ENCODE assay signal across 19 cellular contexts in genomic region chr2:24791452-24791851, GRCh38. TPM values are rescaled to one million over a fixed set of nuclear protein-coding genes. Genes with fewer than 3 reads are reported as not detected.
A peak's percentile ranks its signal among the peaks of the same experiment; 100 is the strongest.
DNase-seq lines count a peak whose midpoint lies in the region; ATAC-seq lines count a peak whose summit lies in the region.
"Had no signal": no experiment of that assay in that cellular context is flagged by ENCODE, and none has a peak within 500 bp of the region (broad histone marks: within the 10 kb centered on the region; RNA-seq: fewer than 3 reads in every experiment).

No MANE protein-coding gene starts in this region.

- no peak overlapping the region for H3K18ac ChIP-seq in mesendoderm (ENCODE audit: low read length)

- H3K27ac ChIP-seq in HUES6 (ENCODE audit: low read depth, low read length), result no peak overlapping the region
- 0 out of 2 replicates have a peak overlapping the region, but pooled peaks have one; percentile 35 for H3K27ac ChIP-seq in SK-N-MC
- H3K27ac ChIP-seq in mesendoderm (ENCODE audit: low read depth, low read length), result no peak overlapping the region
- H3K27ac ChIP-seq in aorta (ENCODE audit: low read depth in 1 of 2, low read length in 2 of 2), result no peak overlapping the region
- H3K27ac ChIP-seq: gastroesophageal sphincter had no signal

- peak overlapping the region; percentile 40 for H3K4ac ChIP-seq in mesendoderm (ENCODE audit: low read depth, low read length)

- no peak overlapping the region for H4K8ac ChIP-seq in mesendoderm (ENCODE audit: low read depth, low read length)

- H4K5ac ChIP-seq in mesendoderm (ENCODE audit: low read length), result peak overlapping the region; percentile 41

- H2BK5ac ChIP-seq in mesendoderm (ENCODE audit: low read length), result no peak overlapping the region

- ATAC-seq in HG03280 (IDR thresholded peaks at IDR 0.05; ENCODE audit: unreplicated experiment) (no peak), aorta (ENCODE audit: low FRiP score) (no peak)
- ATAC-seq: esophagus mucosa, gastroesophageal sphincter had no signal

- H3K23ac ChIP-seq in mesendoderm (ENCODE audit: low read length), result no peak overlapping the region

- no peak overlapping the region for H2AK5ac ChIP-seq in mesendoderm (ENCODE audit: low read length)

- peaks cover 26% of the 10 kb centered on the region for H3K79me2 ChIP-seq in mesendoderm (ENCODE audit: control insufficient read depth, insufficient read depth, low read length)

- intact Hi-C loops in aorta (cut with DNase I), result loop anchor here in 1 of 2 donors (5.0 kb wide), 1 partner anchor 299 kb away; the partner anchor contains the start of gene NCOA1

- peak overlapping the region; percentile 30; the same call in 1 of the 2 replicates for H3K4me3 ChIP-seq in HUES6 (ENCODE audit: low read depth, low read length)
- H3K4me3 ChIP-seq in SK-N-MC, result no peak overlapping the region
- H3K4me3 ChIP-seq in mesendoderm (ENCODE audit: low read length), result no peak overlapping the region
- H3K4me3 ChIP-seq in aorta (ENCODE audit: low read length in 2 of 2), result no peak overlapping the region
- H3K4me3 ChIP-seq: gastroesophageal sphincter had no signal

- DNase-seq in NCI-H2227 treated with DMSO at 0.1 percent for 48 hours (lab: John Stamatoyannopoulos, UW) (peak; percentile 35), NCI-H2227 (lab: John Stamatoyannopoulos, UW; ENCODE audit: unreplicated experiment) (no peak), SK-N-MC (ENCODE audit: low read depth, low spot score) (no peak), mesendoderm (no peak), middle frontal gyrus (ENCODE audit: extremely low spot score, low spot score) (no peak), aorta (no peak)
- DNase-seq: activated CD4-positive, alpha-beta T cell treated with anti-CD3 and anti-CD28 coated beads, Interleukin-2, amount 50 U/mL, for 4 hours; activated naive CD4-positive, alpha-beta T cell; activated T-cell treated with anti-CD3 and anti-CD28 coated beads, Interleukin-2, amount 50 U/mL, for 1 hour; cerebellar nuclear complex; DMS 273 treated with DMSO at 0.1 percent for 48 hours; effector CD4-positive, alpha-beta T cell; small intestine; stimulated activated CD4-positive, alpha-beta T cell treated with anti-CD3 and anti-CD28 coated beads, Interleukin-4, amount 100 ng/mL, for 1 hour had no signal

- peaks cover 29% of the 10 kb centered on the region for H3K4me1 ChIP-seq in HUES6 (ENCODE audit: control insufficient read depth, insufficient read depth, low read length)
- peaks cover 3% of the 10 kb centered on the region for H3K4me1 ChIP-seq in mesendoderm (ENCODE audit: control insufficient read depth, low read depth, low read length)
- H3K4me1 ChIP-seq in aorta (ENCODE audit: control insufficient read depth in 1 of 2, insufficient read depth in 2 of 2, low read length in 2 of 2), result no peaks in the 10 kb centered on the region
- H3K4me1 ChIP-seq: BE2C had no signal

- H3K27me3 ChIP-seq in HUES6 (ENCODE audit: control insufficient read depth, insufficient read depth, low read length), result no peaks in the 10 kb centered on the region
- H3K27me3 ChIP-seq in mesendoderm (ENCODE audit: insufficient read depth, low read length, poor library complexity), result no peaks in the 10 kb centered on the region
- no peaks in the 10 kb centered on the region for H3K27me3 ChIP-seq in aorta (ENCODE audit: control insufficient read depth in 1 of 2, insufficient read depth in 2 of 2, low read length in 1 of 2)
- H3K27me3 ChIP-seq: BE2C, gastroesophageal sphincter had no signal

- no peak overlapping the region for H3K4me2 ChIP-seq in mesendoderm (ENCODE audit: low read length)

- H3K36me3 ChIP-seq in HUES6 (ENCODE audit: control insufficient read depth, insufficient read depth, low read length) (peaks cover 19% of the 10 kb centered on the region), SK-N-MC (ENCODE audit: insufficient read depth, low read length) (peaks cover 16% of the 10 kb centered on the region), mesendoderm (ENCODE audit: control insufficient read depth, insufficient read depth, low read length) (no peaks in the 10 kb centered on the region), aorta (ENCODE audit: control insufficient read depth in 1 of 2, insufficient read depth in 2 of 2, low read length in 1 of 2) (no peaks in the 10 kb centered on the region)
- H3K36me3 ChIP-seq: gastroesophageal sphincter had no signal

- H3K79me1 ChIP-seq in mesendoderm (ENCODE audit: low read length), result peaks cover 3% of the 10 kb centered on the region

- H3K9ac ChIP-seq in HUES6 (ENCODE audit: low read length) (no peak overlapping the region), SK-N-MC (ENCODE audit: insufficient read length) (no peak overlapping the region), mesendoderm (ENCODE audit: low read length) (peak overlapping the region; percentile 6)

- peak overlapping the region; percentile 71 for H3K56ac ChIP-seq in mesendoderm (ENCODE audit: low read length)

- no peak overlapping the region for H2BK15ac ChIP-seq in mesendoderm (replicated peaks; ENCODE audit: low read depth)

- H2BK120ac ChIP-seq in mesendoderm (ENCODE audit: low read depth, low read length), result no peak overlapping the region

- H3K9me3 ChIP-seq in HUES6 (ENCODE audit: control insufficient read depth, insufficient read depth, low read depth, low read length) (no peaks in the 10 kb centered on the region), SK-N-MC (ENCODE audit: low read depth, low read length) (no peaks in the 10 kb centered on the region), aorta (ENCODE audit: control insufficient read depth, low read length) (no peaks in the 10 kb centered on the region)
- H3K9me3 ChIP-seq: BE2C, gastroesophageal sphincter had no signal

- no CpG with 5 or more reads among the region's 5 CpGs for WGBS in mesendoderm (ENCODE audit: extremely low coverage, insufficient coverage, low lambda C conversion rate)
- 93 to 97% methylated on average over 5 of the region's 5 CpGs for WGBS in aorta, 2 donors

RNA-seq across cellular contexts. Expression of gene PTRHD1, which starts 1.7 kb away (rescaled TPM):
- 91.1 TPM for polyA plus RNA-seq in mesendoderm (2013, experiment 1 of 2)
- polyA plus RNA-seq in mesendoderm (2013, experiment 2 of 2), result 89.8 TPM
- total RNA-seq in aorta, result 10 to 100 TPM in 1 of 2 donors, 1 to 10 TPM in 1; 8.5 to 16.9 TPM
- 10 to 100 TPM; 17.7 to 19.2 TPM for polyA plus RNA-seq in aorta

RNA-seq across cellular contexts. Expression of gene CENPO, which starts 1.8 kb away (rescaled TPM):
- 36.1 TPM for polyA plus RNA-seq in mesendoderm (2013, experiment 1 of 2)
- polyA plus RNA-seq in mesendoderm (2013, experiment 2 of 2), result 36.9 TPM
- 1 to 10 TPM; 3.6 to 4.0 TPM for total RNA-seq in aorta
- polyA plus RNA-seq in aorta, result 1 to 10 TPM; 2.0 to 2.3 TPM
